ENCODE assay signal across 27 cellular contexts in genomic region chr16:9557713-9558112, GRCh38.
"Had no signal": no experiment of that assay in that cellular context is flagged by ENCODE, and none has a peak within 500 bp of the region (broad histone marks: within the 10 kb centered on the region; RNA-seq: fewer than 3 reads in every experiment).

No MANE protein-coding gene starts in this region.

- ATAC-seq: activated CD8-positive, alpha-beta T cell treated with anti-CD3 and anti-CD28 coated beads for 36 hours; activated naive CD8-positive, alpha-beta T cell treated with anti-CD3 and anti-CD28 coated beads, Interleukin-2, amount 50 U/mL, for 24 hours had no signal

- DNase-seq: activated B cell treated with CpG ODN at 0.5 μM for 24 hours; activated CD4-positive, alpha-beta memory T cell treated with anti-CD3 and anti-CD28 coated beads for 36 hours; activated CD4-positive, alpha-beta T cell treated with anti-CD3 and anti-CD28 coated beads for 4 hours; activated CD4-positive, alpha-beta T cell treated with anti-CD3 and anti-CD28 coated beads, Interleukin-2, amount 10 ng/mL, durations not matched to agents 24 days and 14 days; activated CD4-positive, alpha-beta T cell treated with anti-CD3 and anti-CD28 coated beads, Interleukin-2, amount 50 U/mL, for 1 hour; activated CD4-positive, alpha-beta T cell treated with anti-CD3 and anti-CD28 coated beads, Interleukin-2, amount 50 U/mL, for 4 hours; activated CD4-positive, CD25-positive, alpha-beta regulatory T cell treated with anti-CD3 and anti-CD28 coated beads, Interleukin-2, amount 50 U/mL, for 72 hours; activated CD8-positive, alpha-beta memory T cell treated with anti-CD3 and anti-CD28 coated beads, Interleukin-2, amount 50 U/mL, for 48 hours; activated CD8-positive, alpha-beta T cell treated with anti-CD3 and anti-CD28 coated beads for 36 hours; activated effector memory CD4-positive, alpha-beta T cell treated with Interleukin-2 at 50 U/mL for 16 hours; activated gamma-delta T cell; activated naive CD4-positive, alpha-beta T cell treated with anti-CD3 and anti-CD28 coated beads, Interleukin-2, amount 10 ng/mL, durations not matched to agents 7 days and 5 days; activated naive CD4-positive, alpha-beta T cell treated with Interleukin-2 at 50 U/mL for 16 hours; activated naive CD8-positive, alpha-beta T cell treated with anti-CD3 and anti-CD28 coated beads, Interleukin-2, amount 10 ng/mL, durations not matched to agents 7 days and 5 days; activated naive CD8-positive, alpha-beta T cell treated with anti-CD3 and anti-CD28 coated beads, Interleukin-2, amount 50 U/mL, for 24 hours; activated T-cell treated with anti-CD3 and anti-CD28 coated beads, Interleukin-2, amount 50 U/mL, for 24 hours; activated T-cell treated with anti-CD3 and anti-CD28 coated beads, Interleukin-2, amount 50 U/mL, for 48 hours; amygdala; anterior cingulate cortex; caudate nucleus; cerebellar nuclear complex; T-helper 9 cell had no signal

- H3K4me3 ChIP-seq: ascending aorta, cardiac muscle cell had no signal

- H3K27ac ChIP-seq: ascending aorta, cardiac muscle cell, VCaP had no signal

- FAIRE-seq: bronchial epithelial cell, TTC549 had no signal

- H3K4me1 ChIP-seq: ascending aorta had no signal

- H3K27me3 ChIP-seq: ascending aorta, cardiac muscle cell had no signal

- H3K36me3 ChIP-seq: ascending aorta, cardiac muscle cell had no signal

- H3K9me3 ChIP-seq: ascending aorta had no signal
